In genomic region chr7:55420535-55420934, GRCh38 we compare ENCODE assay signal across 12 cellular contexts. TPM values are rescaled to one million over a fixed set of nuclear protein-coding genes. Genes with fewer than 3 reads are reported as not detected.
DNase-seq lines count a peak whose midpoint lies in the region; ATAC-seq, FAIRE-seq and TF ChIP-seq lines count a peak whose summit lies in the region.
"Had no signal": no experiment of that assay in that cellular context is flagged by ENCODE, and none has a peak within 500 bp of the region (broad histone marks: within the 10 kb centered on the region; RNA-seq: fewer than 3 reads in every experiment).

No MANE protein-coding gene starts in this region.

- H3K9ac ChIP-seq in kidney (ENCODE audit: low read length in 2 of 2) = no peak overlapping the region

- H3K27ac ChIP-seq in kidney (ENCODE audit: low read depth in 2 of 2, low read length in 2 of 2) = no peak overlapping the region
- H3K27ac ChIP-seq: PC-9 had no signal

- peak; percentile 65 for DNase-seq in HuH-7.5 (ENCODE audit: low spot score)
- peak; percentile 34 for DNase-seq in OCI-M1 (lab: John Stamatoyannopoulos, UW)
- peak; percentile 66 for DNase-seq in retina
- no peak for DNase-seq in stimulated activated CD4-positive, alpha-beta T cell treated with anti-CD3 and anti-CD28 coated beads, Interleukin-4, amount 100 ng/mL, for 1 hour
- no peak for DNase-seq in kidney
- DNase-seq: activated CD4-positive, alpha-beta memory T cell treated with anti-CD3 and anti-CD28 coated beads for 36 hours; CD4-positive, CD25-positive, alpha-beta regulatory T cell; left cardiac atrium; NCI-H2029 treated with DMSO at 0.1 percent for 48 hours; PC-9 had no signal

- no peaks in the 10 kb centered on the region for H3K9me3 ChIP-seq in kidney (ENCODE audit: control insufficient read depth in 1 of 2, low read length in 2 of 2)

- ATAC-seq in GM19455 (IDR thresholded peaks at IDR 0.05; ENCODE audit: unreplicated experiment) = no peak
- ATAC-seq: left cardiac atrium had no signal

- H3K36me3 ChIP-seq in kidney (ENCODE audit: control insufficient read depth in 1 of 2, insufficient read depth in 2 of 2, low read length in 2 of 2) = no peaks in the 10 kb centered on the region

- intact Hi-C loops in kidney (cut with DNase I) = no loop called here

- H3K4me1 ChIP-seq in kidney (ENCODE audit: control insufficient read depth in 1 of 2, insufficient read depth in 1 of 2, low read depth in 1 of 2, low read length in 2 of 2) = peaks cover 0 to 6% of the 10 kb centered on the region in 2 donors

- no peak overlapping the region for H3K4me3 ChIP-seq in kidney (ENCODE audit: low read length in 2 of 2)
- H3K4me3 ChIP-seq: PC-9 had no signal

- FAIRE-seq in colon (lab: Jason Lieb, UNC) = peak; percentile 21
- no peak for FAIRE-seq in kidney (lab: Jason Lieb, UNC)

- no peak for TF ChIP-seq CTCF in kidney (IDR thresholded peaks at IDR 0.05; ENCODE audit: borderline replicate concordance, extremely low read depth, insufficient read depth)

RNA-seq across cellular contexts. Expression of gene LANCL2, which starts 55.4 kb away (rescaled TPM):
- 18.3 TPM for total RNA-seq in kidney
- 9.9 TPM for polyA plus RNA-seq in kidney (ENCODE audit: insufficient read depth, low read depth, low replicate concordance)

Comparison
In these comparisons a context has a peak if more than half of its experiments do, and no peak if none do; other contexts are left out.
1. DNase-seq: peak in HuH-7.5 (single experiment), OCI-M1 (single experiment) and retina (single experiment); none in stimulated activated CD4-positive, alpha-beta T cell treated with anti-CD3 and anti-CD28 coated beads, Interleukin-4, amount 100 ng/mL, for 1 hour (single experiment) and kidney (single experiment).